31 cellular contexts compared by ENCODE assay signal in genomic region chr5:148163345-148163744, GRCh38. TPM values are rescaled to one million over a fixed set of nuclear protein-coding genes. Genes with fewer than 3 reads are reported as not detected.
A peak's percentile ranks its signal among the peaks of the same experiment; 100 is the strongest.
DNase-seq lines count a peak whose midpoint lies in the region; ATAC-seq and TF ChIP-seq lines count a peak whose summit lies in the region.
"Had no signal": no experiment of that assay in that cellular context is flagged by ENCODE, and none has a peak within 500 bp of the region (broad histone marks: within the 10 kb centered on the region; RNA-seq: fewer than 3 reads in every experiment).

No MANE protein-coding gene starts in this region.

- no peaks in the 10 kb centered on the region for H3K4me1 ChIP-seq in GM23338 (ENCODE audit: insufficient read depth)
- H3K4me1 ChIP-seq: SJSA1 had no signal

- TF ChIP-seq CTCF in GM12872 (IDR thresholded peaks at IDR 0.05; ENCODE audit: insufficient read depth, low read depth, low read length): peak; percentile 24; the same call in 1 of the 3 replicates
- peak; percentile 12 for TF ChIP-seq CTCF in GM12873 (IDR thresholded peaks at IDR 0.05; ENCODE audit: insufficient read depth, low read depth, low read length, missing control alignments)
- no peak; a peak in 1 of 4 replicates for TF ChIP-seq CTCF in GM23338 (conservative IDR thresholded peaks at IDR 0.05; ENCODE audit: low read depth in 2 of 2)
- no peak for TF ChIP-seq CTCF in WTC11 (IDR thresholded peaks at IDR 0.05)
- no peak for TF ChIP-seq CTCF in dorsolateral prefrontal cortex (IDR thresholded peaks at IDR 0.05 in 54 of 56, conservative IDR thresholded peaks at IDR 0.05 in 2 of 56; ENCODE audit: low read depth in 1 of 56, partially characterized antibody in 56 of 56)

- no peak overlapping the region for H2AFZ ChIP-seq in GM23338

- H3K27ac Mint-ChIP-seq in GM23338 (no peak overlapping the region), WTC11 (no peak overlapping the region)
- H3K27ac Mint-ChIP-seq: HFFc6 had no signal

- H3K4me2 ChIP-seq in GM23338: no peak overlapping the region

- no peaks in the 10 kb centered on the region for H3F3A ChIP-seq in GM23338 (replicated peaks; ENCODE audit: low read depth)

- CTCF ChIA-PET in WTC11 (lab: Charles Lee): no interaction called here

- peak; percentile 83 for ATAC-seq in GM23338
- ATAC-seq in WTC11: peak; percentile 88
- ATAC-seq in GM18520 (IDR thresholded peaks at IDR 0.05; ENCODE audit: unreplicated experiment): no peak
- no peak for ATAC-seq in HG02852 (IDR thresholded peaks at IDR 0.05; ENCODE audit: unreplicated experiment)

- no peak overlapping the region for H3K4me3 Mint-ChIP-seq in GM23338
- H3K4me3 Mint-ChIP-seq in WTC11: no peak overlapping the region
- H3K4me3 Mint-ChIP-seq: CD4-positive, alpha-beta memory T cell; HFFc6 had no signal

- no peaks in the 10 kb centered on the region for H3K36me3 ChIP-seq in GM23338 (ENCODE audit: insufficient read depth)
- H3K36me3 ChIP-seq: SJSA1 had no signal

- no peaks in the 10 kb centered on the region for H3K79me2 ChIP-seq in GM23338 (replicated peaks; ENCODE audit: insufficient read depth)

- H3K27ac ChIP-seq in GM23338 (ENCODE audit: low read depth): no peak overlapping the region
- no peak overlapping the region for H3K27ac ChIP-seq in dorsolateral prefrontal cortex
- H3K27ac ChIP-seq: SJSA1 had no signal

- intact Hi-C loops in dorsolateral prefrontal cortex (cut with DNase I): no loop called here

- no peaks in the 10 kb centered on the region for H3K27me3 ChIP-seq in GM23338 (ENCODE audit: insufficient read depth)
- no peaks in the 10 kb centered on the region for H3K27me3 ChIP-seq in dorsolateral prefrontal cortex
- H3K27me3 ChIP-seq: SJSA1 had no signal

- H3K36me3 Mint-ChIP-seq in GM23338 (ENCODE audit: low read depth) (peaks cover 2% of the 10 kb centered on the region; the same call in 1 of the 3 replicates), WTC11 (no peaks in the 10 kb centered on the region)
- H3K36me3 Mint-ChIP-seq: CD4-positive, alpha-beta memory T cell had no signal

- H3K9me2 ChIP-seq in GM23338 (ENCODE audit: insufficient read depth): no peaks in the 10 kb centered on the region

- H3K4me3 ChIP-seq in GM23338 (no peak overlapping the region), dorsolateral prefrontal cortex (no peak overlapping the region)
- H3K4me3 ChIP-seq: SJSA1 had no signal

- H3K4me1 Mint-ChIP-seq in GM23338 (no peaks in the 10 kb centered on the region), WTC11 (no peaks in the 10 kb centered on the region)

- no peaks in the 10 kb centered on the region for H4K20me1 ChIP-seq in GM23338 (replicated peaks; ENCODE audit: insufficient read depth)

- POLR2A ChIA-PET in WTC11 (lab: Charles Lee): no interaction called here

- DNase-seq in GM23338 (ENCODE audit: low spot score) (peak; percentile 38), WTC11 (ENCODE audit: low spot score) (peak; percentile 18), dorsolateral prefrontal cortex (no peak)
- DNase-seq: C1 segment of cervical spinal cord; CD4-positive, alpha-beta memory T cell; COR-L47; DMS79; EL; GDM1; H7; HFFc6; Kasumi-1; NCI-H1092 treated with DMSO at 0.1 percent for 48 hours; NCI-H1436; NCI-H187; NCI-H2081 treated with DMSO at 0.1 percent for 48 hours; NCI-H2171 treated with DMSO at 0.1 percent for 48 hours; NCI-H345; NCI-H524 treated with DMSO at 0.1 percent for 48 hours; NCI-H774; Right ventricle myocardium superior; RPMI8226; T-helper 2 cell had no signal

- H3K27me3 Mint-ChIP-seq in GM23338 (ENCODE audit: insufficient read depth, low read depth, poor library complexity) (no peaks in the 10 kb centered on the region), WTC11 (ENCODE audit: low read depth) (no peaks in the 10 kb centered on the region; the same call in 1 of the 2 replicates)
- H3K27me3 Mint-ChIP-seq: CD4-positive, alpha-beta memory T cell had no signal

- no peaks in the 10 kb centered on the region; the same call in 2 of the 3 replicates for H3K9me3 Mint-ChIP-seq in GM23338
- peaks cover 17% of the 10 kb centered on the region for H3K9me3 Mint-ChIP-seq in WTC11

TF ChIP-seq in WTC11, 78 proteins besides CTCF, POLR2A, EP300 and RAD21 (continues in another document):
- no peak for TF ChIP-seq USF1 (CRISPR knock-in tag; IDR thresholded peaks at IDR 0.05)
- no peak for TF ChIP-seq CBFB (CRISPR knock-in tag; IDR thresholded peaks at IDR 0.05; ENCODE audit: low read depth)
- TF ChIP-seq FOXJ3 (CRISPR knock-in tag; IDR thresholded peaks at IDR 0.05; ENCODE audit: borderline replicate concordance): no peak
- TF ChIP-seq NFATC4 (CRISPR knock-in tag; IDR thresholded peaks at IDR 0.05): no peak
- TF ChIP-seq KAT7 (CRISPR knock-in tag; IDR thresholded peaks at IDR 0.05; ENCODE audit: borderline replicate concordance): no peak
- TF ChIP-seq PREB (CRISPR knock-in tag; IDR thresholded peaks at IDR 0.05; ENCODE audit: borderline replicate concordance): no peak
- TF ChIP-seq ZNF512 (CRISPR knock-in tag; IDR thresholded peaks at IDR 0.05; ENCODE audit: borderline replicate concordance): no peak
- no peak for TF ChIP-seq ZBTB21 (CRISPR knock-in tag; IDR thresholded peaks at IDR 0.05; ENCODE audit: borderline replicate concordance)
- no peak for TF ChIP-seq ZNF532 (CRISPR knock-in tag; IDR thresholded peaks at IDR 0.05; ENCODE audit: borderline replicate concordance)

RNA-seq across cellular contexts. Expression of gene SPINK14, which starts 5.0 kb away (rescaled TPM):
- total RNA-seq in GM23338 (2014; rRNA removed; shearing (Covaris generic)): not detected in 2 replicates
- polyA plus RNA-seq in GM23338 (2016; fragmentation: Nextera tagmentation; extraction: Ambion mirVana): not detected in 2 replicates
- total RNA-seq in WTC11 (2021) (not detected in 3 replicates), dorsolateral prefrontal cortex (not detected)
- total RNA-seq: A673; CD4-positive, alpha-beta memory T cell; H7; HFFc6; HT-29; M059J; Right ventricle myocardium superior; SJSA1 had no signal
- polyA plus RNA-seq: CD4-positive, alpha-beta memory T cell had no signal

RNA-seq across cellular contexts. Expression of gene SPINK6, which starts 39.5 kb away (rescaled TPM):
- not detected in 2 replicates for total RNA-seq in GM23338 (2014; rRNA removed; shearing (Covaris generic))
- 0.53 TPM in 1 of 2 replicates, not detected in the other for polyA plus RNA-seq in GM23338 (2016; fragmentation: Nextera tagmentation; extraction: Ambion mirVana)
- total RNA-seq in WTC11 (2021): not detected in 3 replicates
- total RNA-seq in dorsolateral prefrontal cortex: not detected
- total RNA-seq: A673; CD4-positive, alpha-beta memory T cell; H7; HFFc6; HT-29; M059J; Right ventricle myocardium superior; SJSA1 had no signal
- polyA plus RNA-seq: CD4-positive, alpha-beta memory T cell had no signal

Comparison
In these comparisons a context has a peak if more than half of its experiments do, and no peak if none do; other contexts are left out.
1. CTCF ChIP-seq: peak in GM12872 (single experiment) and GM12873 (single experiment); none in GM23338 (0 of 2), WTC11 (single experiment) and dorsolateral prefrontal cortex (0 of 56).
2. ATAC-seq: peak in GM23338 (single experiment) and WTC11 (single experiment); none in GM18520 (single experiment) and HG02852 (single experiment).
3. DNase-seq: peak in GM23338 (single experiment) and WTC11 (single experiment); none in dorsolateral prefrontal cortex (0 of 10).